In the genomic region with DNA sequence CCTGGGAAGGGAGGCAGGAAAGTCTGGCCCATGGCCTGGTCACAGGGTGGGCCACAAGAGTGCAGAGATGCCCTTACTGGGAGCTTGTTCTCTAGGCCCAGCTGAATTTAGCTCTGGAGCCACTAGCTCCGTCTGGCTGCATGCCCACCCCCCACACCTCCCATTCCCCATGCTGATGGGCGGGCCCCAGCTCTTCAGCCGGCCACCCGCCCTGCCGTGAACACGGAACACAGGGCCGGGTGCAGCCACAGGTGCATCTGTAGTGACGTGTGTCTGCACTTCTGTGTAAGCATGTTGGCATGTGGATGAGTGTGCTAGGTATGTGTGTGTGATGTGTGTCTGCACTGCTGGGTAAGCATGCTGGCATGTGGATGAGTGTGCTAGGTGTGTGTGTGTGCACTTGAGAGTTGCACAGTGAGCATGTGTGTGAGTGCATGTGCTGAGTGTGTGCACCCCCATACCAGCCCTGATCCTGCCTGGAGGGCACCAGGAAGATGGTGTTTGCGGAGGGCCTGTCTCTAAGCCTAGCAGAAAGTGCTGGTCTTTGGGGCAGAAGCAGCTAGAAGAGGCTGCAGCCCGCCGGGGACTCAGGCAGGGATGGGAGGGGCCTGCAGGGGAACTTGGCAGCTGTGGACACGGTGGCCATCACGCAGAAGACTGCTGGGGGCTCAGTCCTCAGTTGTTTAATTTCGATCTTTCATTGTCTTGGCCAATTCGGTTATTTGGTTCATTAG, we compare ENCODE assay signal across 23 cellular contexts.
DNase-seq lines count a peak whose midpoint lies in the region; ATAC-seq, FAIRE-seq and TF ChIP-seq lines count a peak whose summit lies in the region.
"Had no signal": no experiment of that assay in that cellular context is flagged by ENCODE, and none has a peak within 500 bp of the region (broad histone marks: within the 10 kb centered on the region; RNA-seq: fewer than 3 reads in every experiment).

No MANE protein-coding gene starts in this region.

- H3K79me1 ChIP-seq in neuronal stem cell (ENCODE audit: low read depth, low read length): no peaks in the 10 kb centered on the region

- no peaks in the 10 kb centered on the region for H3K36me3 ChIP-seq in right atrium auricular region
- no peaks in the 10 kb centered on the region for H3K36me3 ChIP-seq in bronchial epithelial cell (ENCODE audit: control insufficient read depth, insufficient read depth, low read length)
- no peaks in the 10 kb centered on the region for H3K36me3 ChIP-seq in neuronal stem cell (replicated peaks in 1 of 2; ENCODE audit: control insufficient read depth in 2 of 2, insufficient read depth in 2 of 2, low read length in 2 of 2)
- H3K36me3 ChIP-seq in pancreas: no peaks in the 10 kb centered on the region

- H3K9me3 ChIP-seq in right atrium auricular region (no peaks in the 10 kb centered on the region), neuronal stem cell (replicated peaks in 1 of 2; ENCODE audit: control insufficient read depth in 2 of 2, insufficient read depth in 1 of 2, low read depth in 1 of 2, low read length in 2 of 2) (peaks cover 0 to 12% of the 10 kb centered on the region in 2 donors), pancreas (no peaks in the 10 kb centered on the region)

- H3K4ac ChIP-seq in neuronal stem cell (ENCODE audit: low read length): no peak overlapping the region

- DNase-seq in Right ventricle myocardium superior: peak; percentile 34
- no peak for DNase-seq in right atrium auricular region (ENCODE audit: low spot score)
- DNase-seq in bronchial epithelial cell (ENCODE audit: low read depth): no peak
- no peak for DNase-seq in neuronal stem cell (ENCODE audit: low spot score)
- DNase-seq in A172 (ENCODE audit: low spot score): no peak
- DNase-seq in pancreas: no peak
- DNase-seq: GM23248, MV-4-11, NCI-H1417, NCI-H187, NCI-H226, NCI-H524, NCI-H82, PC-3, RPMI8226 had no signal

- no peak overlapping the region for H2BK12ac ChIP-seq in neuronal stem cell (ENCODE audit: low read length)

- no peak for TF ChIP-seq CTCF in right atrium auricular region (IDR thresholded peaks at IDR 0.05)
- TF ChIP-seq CTCF in bronchial epithelial cell (IDR thresholded peaks at IDR 0.05; ENCODE audit: insufficient read depth, low read length, severe bottlenecking): no peak
- no peak for TF ChIP-seq CTCF in pancreas (IDR thresholded peaks at IDR 0.05)

- peak overlapping the region; percentile 28 for H3K14ac ChIP-seq in neuronal stem cell (ENCODE audit: low read length)

- no peak overlapping the region for H2BK5ac ChIP-seq in neuronal stem cell (ENCODE audit: low read length)

- H4K8ac ChIP-seq in neuronal stem cell (ENCODE audit: low read depth, low read length): no peak overlapping the region

- H3K4me2 ChIP-seq in neuronal stem cell (ENCODE audit: insufficient read depth, low read length, poor library complexity, severe bottlenecking): no peak overlapping the region
- H3K4me2 ChIP-seq: KMS-11 had no signal

- H3K9ac ChIP-seq in neuronal stem cell (ENCODE audit: low read depth, low read length, poor library complexity): peak overlapping the region; percentile 71
- H3K9ac ChIP-seq: GM23248, KMS-11 had no signal

- H2BK120ac ChIP-seq in neuronal stem cell (ENCODE audit: low read depth, low read length): no peak overlapping the region

- no peak overlapping the region for H2BK15ac ChIP-seq in neuronal stem cell (ENCODE audit: low read length)

- H3K4me1 ChIP-seq in right atrium auricular region (no peaks in the 10 kb centered on the region), neuronal stem cell (ENCODE audit: control insufficient read depth in 2 of 2, insufficient read depth in 1 of 2, low read depth in 1 of 2, low read length in 2 of 2) (no peaks in the 10 kb centered on the region), pancreas (no peaks in the 10 kb centered on the region)

- H2AFZ ChIP-seq in neuronal stem cell (ENCODE audit: low read length): no peak overlapping the region
- H2AFZ ChIP-seq: GM23248 had no signal

- H3K27me3 ChIP-seq in right atrium auricular region (no peaks in the 10 kb centered on the region), bronchial epithelial cell (ENCODE audit: control insufficient read depth, insufficient read depth, low read length) (no peaks in the 10 kb centered on the region), neuronal stem cell (ENCODE audit: control insufficient read depth in 3 of 3, insufficient read depth in 3 of 3, low read depth in 1 of 3, low read length in 3 of 3) (no peaks in the 10 kb centered on the region), pancreas (no peaks in the 10 kb centered on the region)

- H3K18ac ChIP-seq in neuronal stem cell (ENCODE audit: low read length): no peak overlapping the region

- FAIRE-seq in bronchial epithelial cell (lab: Jason Lieb, UNC) (peak; percentile 83), pancreas (lab: Jason Lieb, UNC) (no peak)
- FAIRE-seq: D721Med, GM12892, GM18507, HepG2 had no signal

- H3K27ac ChIP-seq in right atrium auricular region: no peak overlapping the region
- no peak overlapping the region for H3K27ac ChIP-seq in neuronal stem cell (replicated peaks; ENCODE audit: low read length)
- H3K27ac ChIP-seq in pancreas: no peak overlapping the region
- H3K27ac ChIP-seq: C4-2B, GM23248, KMS-11 had no signal

- H4K91ac ChIP-seq in neuronal stem cell (ENCODE audit: low read depth, low read length, poor library complexity): no peak overlapping the region

- WGBS in neuronal stem cell (ENCODE audit: extremely low coverage in 2 of 2, insufficient read length in 2 of 2, insufficient replicate concordance in 1 of 2), 2 donors: no CpG with 5 or more reads among the region's 15 CpGs
- WGBS in pancreas, 2 donors: 69 to 78% methylated on average over 14 to 15 of the region's 15 CpGs

- intact Hi-C loops in Right ventricle myocardium superior (cut with DNase I): no loop called here
- intact Hi-C loops in pancreas (cut with DNase I): no loop called here

- ATAC-seq in Right ventricle myocardium superior (ENCODE audit: poor library complexity) (no peak), HG03175 (IDR thresholded peaks at IDR 0.05; ENCODE audit: unreplicated experiment) (no peak), pancreas (no peak)
- ATAC-seq: HCT116, HepG2, PC-3 had no signal

- H3K4me3 ChIP-seq in right atrium auricular region: no peak overlapping the region
- H3K4me3 ChIP-seq in bronchial epithelial cell (ENCODE audit: low read depth, low read length): no peak overlapping the region
- H3K4me3 ChIP-seq in neuronal stem cell (ENCODE audit: low read length in 2 of 2): peak overlapping the region in 1 of 2 donors; percentile 18
- no peak overlapping the region for H3K4me3 ChIP-seq in pancreas
- H3K4me3 ChIP-seq: GM23248 had no signal

- no peak overlapping the region for H2AK5ac ChIP-seq in neuronal stem cell (ENCODE audit: low read depth, low read length)

- peak overlapping the region; percentile 6 for H3K23ac ChIP-seq in neuronal stem cell (ENCODE audit: low read depth, low read length, poor library complexity)
